Comparison of ENCODE assay signal across 15 cellular contexts in the genomic region with DNA sequence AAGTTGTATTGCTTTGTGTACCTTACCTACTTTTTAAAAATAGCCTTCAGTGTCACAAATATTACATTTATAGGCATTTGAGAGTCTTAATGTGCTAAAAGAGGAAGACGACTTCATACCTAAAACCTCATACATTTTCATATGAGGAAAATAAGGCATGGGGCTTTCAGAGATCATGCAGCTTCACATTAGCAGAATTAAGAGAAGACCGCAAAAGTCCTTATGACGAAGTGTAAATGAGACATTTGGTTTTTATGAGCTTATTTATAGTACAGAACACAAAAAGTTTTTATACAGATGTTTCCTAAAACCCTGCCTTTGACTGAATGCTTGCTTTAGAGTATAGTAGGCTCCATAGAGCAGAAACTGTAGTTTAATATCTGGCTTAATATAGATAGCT. TPM values are rescaled to one million over a fixed set of nuclear protein-coding genes. Genes with fewer than 3 reads are reported as not detected.
DNase-seq lines count a peak whose midpoint lies in the region; ATAC-seq, FAIRE-seq and TF ChIP-seq lines count a peak whose summit lies in the region.
"Had no signal": no experiment of that assay in that cellular context is flagged by ENCODE, and none has a peak within 500 bp of the region (broad histone marks: within the 10 kb centered on the region; RNA-seq: fewer than 3 reads in every experiment).

No MANE protein-coding gene starts in this region.

- H2BK20ac ChIP-seq in H9 (ENCODE audit: low read depth, low read length, poor library complexity, severe bottlenecking): no peak overlapping the region

- H3K9ac ChIP-seq in H9 (ENCODE audit: extremely low read depth, insufficient read length, low read length): no peak overlapping the region

- H2BK12ac ChIP-seq in H9 (ENCODE audit: insufficient read length, low read depth, low read length): no peak overlapping the region

- no peak overlapping the region for H4K8ac ChIP-seq in H9 (replicated peaks; ENCODE audit: insufficient read length, low read depth, low read length)

- ATAC-seq in HG02759 (IDR thresholded peaks at IDR 0.05; ENCODE audit: unreplicated experiment) (peak; percentile 87), HG03565 (IDR thresholded peaks at IDR 0.05; ENCODE audit: unreplicated experiment) (peak; percentile 88)
- no peak for ATAC-seq in natural killer cell treated with Interleukin-12 subunit alpha and Interleukin-12 subunit beta and Interleukin-15 and Interleukin-18, amount 100 ng/mL, for 72 hours
- ATAC-seq: body of pancreas had no signal

- H3K27me3 Mint-ChIP-seq in H9 (ENCODE audit: low read depth): no peaks in the 10 kb centered on the region
- H3K27me3 Mint-ChIP-seq in natural killer cell treated with Interleukin-12 subunit alpha and Interleukin-12 subunit beta and Interleukin-15 and Interleukin-18, amount 100 ng/mL, for 72 hours: no peaks in the 10 kb centered on the region

- H3K4me1 Mint-ChIP-seq in H9: no peaks in the 10 kb centered on the region
- no peaks in the 10 kb centered on the region for H3K4me1 Mint-ChIP-seq in natural killer cell treated with Interleukin-12 subunit alpha and Interleukin-12 subunit beta and Interleukin-15 and Interleukin-18, amount 100 ng/mL, for 72 hours (ENCODE audit: low read depth in 2 of 2)

- H2BK15ac ChIP-seq in H9 (ENCODE audit: low read depth, low read length): no peak overlapping the region

- H3K4me2 ChIP-seq in H9 (ENCODE audit: insufficient read depth, insufficient read length, low read length): no peak overlapping the region

- no peak overlapping the region for H3T11ph ChIP-seq in H9 (ENCODE audit: low read length)

- H3K14ac ChIP-seq in H9 (ENCODE audit: insufficient read depth, low read length): no peak overlapping the region

- no peak overlapping the region for H2BK5ac ChIP-seq in H9 (ENCODE audit: insufficient read length, low read length)

- no peak overlapping the region for H3K23ac ChIP-seq in H9 (ENCODE audit: insufficient read length, low read depth, low read length)

- no peaks in the 10 kb centered on the region for H3K79me1 ChIP-seq in H9 (ENCODE audit: insufficient read depth, low read depth, low read length, poor library complexity, severe bottlenecking)

- H3K9me3 ChIP-seq in H9 (ENCODE audit: control insufficient read depth, low read depth, low read length): no peaks in the 10 kb centered on the region
- H3K9me3 ChIP-seq: body of pancreas, thoracic aorta had no signal

- no peak overlapping the region for H4K5ac ChIP-seq in H9 (ENCODE audit: insufficient read length, low read depth, low read length)

- H3K27ac Mint-ChIP-seq in H9: no peak overlapping the region
- no peak overlapping the region for H3K27ac Mint-ChIP-seq in natural killer cell treated with Interleukin-12 subunit alpha and Interleukin-12 subunit beta and Interleukin-15 and Interleukin-18, amount 100 ng/mL, for 72 hours

- DNase-seq in GM12864 (ENCODE audit: low read depth) (peak; percentile 49), GM19239 (ENCODE audit: insufficient read length, low spot score) (no peak), H9 (no peak), SIG-M5 treated with dmso at 0.1 percent for 504 hours (lab: John Stamatoyannopoulos, UW; ENCODE audit: unreplicated experiment) (no peak)
- no peak for DNase-seq in effector CD4-positive, alpha-beta T cell
- DNase-seq in natural killer cell treated with Interleukin-12 subunit alpha and Interleukin-12 subunit beta and Interleukin-15 and Interleukin-18, amount 100 ng/mL, for 72 hours (ENCODE audit: low spot score): no peak
- DNase-seq: activated T-cell treated with anti-CD3 and anti-CD28 coated beads, Interleukin-2, amount 50 U/mL, for 1 hour; body of pancreas; IMR-90; mammary epithelial cell; T1000 had no signal

- peak; percentile 59 for FAIRE-seq in GM19239 (lab: Jason Lieb, UNC)
- FAIRE-seq: RCC 7860 had no signal

- no peaks in the 10 kb centered on the region for H3K4me1 ChIP-seq in H9 (ENCODE audit: insufficient read depth, low read length)
- H3K4me1 ChIP-seq: body of pancreas had no signal

- H2AFZ ChIP-seq in H9 (ENCODE audit: low read length): no peak overlapping the region

- H3K18ac ChIP-seq in H9 (ENCODE audit: insufficient read length, low read depth, low read length): no peak overlapping the region

- H3K27ac ChIP-seq in H9 (ENCODE audit: insufficient read length, low read depth, low read length): no peak overlapping the region
- H3K27ac ChIP-seq: body of pancreas, thoracic aorta had no signal

- no peaks in the 10 kb centered on the region for H3K27me3 ChIP-seq in H9 (ENCODE audit: insufficient read depth, low read length)
- H3K27me3 ChIP-seq: body of pancreas had no signal

- no CpG with 5 or more reads among the region's 3 CpGs for WGBS in H9 (ENCODE audit: extremely low coverage, insufficient read length, low lambda C conversion rate)

- no peaks in the 10 kb centered on the region for H3K23me2 ChIP-seq in H9 (ENCODE audit: insufficient read length, low read depth, low read length, poor library complexity, severe bottlenecking)

- no peak overlapping the region for H2BK120ac ChIP-seq in H9 (ENCODE audit: low read depth, low read length, poor library complexity, severe bottlenecking)

- H3K56ac ChIP-seq in H9 (ENCODE audit: insufficient read length, low read depth, low read length): no peak overlapping the region

- no peak overlapping the region for H3K4me3 ChIP-seq in GM12864 (ENCODE audit: low read depth, low read length)
- H3K4me3 ChIP-seq: body of pancreas, thoracic aorta had no signal

- H4K20me1 ChIP-seq in H9 (ENCODE audit: control insufficient read depth, insufficient read depth, insufficient read length): no peaks in the 10 kb centered on the region

- no peaks in the 10 kb centered on the region for H3K79me2 ChIP-seq in H9 (ENCODE audit: insufficient read depth, low read length)

- no peak overlapping the region for H4K91ac ChIP-seq in H9 (ENCODE audit: insufficient read length, low read depth, low read length)

- no peak for TF ChIP-seq CTCF in GM12864 (IDR thresholded peaks at IDR 0.05; ENCODE audit: low read depth, low read length, missing control alignments)
- TF ChIP-seq CTCF in H9 (conservative IDR thresholded peaks at IDR 0.05): no peak

- no peak overlapping the region for H3K4me3 Mint-ChIP-seq in H9
- H3K4me3 Mint-ChIP-seq in natural killer cell treated with Interleukin-12 subunit alpha and Interleukin-12 subunit beta and Interleukin-15 and Interleukin-18, amount 100 ng/mL, for 72 hours: no peak overlapping the region

- H2AK5ac ChIP-seq in H9 (ENCODE audit: insufficient read length, low read length): no peak overlapping the region

- no peak overlapping the region for H3K4ac ChIP-seq in H9 (ENCODE audit: low read depth, low read length)

- H3K9me3 Mint-ChIP-seq in H9: no peaks in the 10 kb centered on the region
- no peaks in the 10 kb centered on the region for H3K9me3 Mint-ChIP-seq in natural killer cell treated with Interleukin-12 subunit alpha and Interleukin-12 subunit beta and Interleukin-15 and Interleukin-18, amount 100 ng/mL, for 72 hours

- peaks cover 21 to 75% (median 58%) of the 10 kb centered on the region in 3 experiments; a peak in 6 of 7 replicates for H3K36me3 Mint-ChIP-seq in H9 (ENCODE audit: insufficient read depth in 1 of 3, low read depth in 3 of 3)
- H3K36me3 Mint-ChIP-seq in natural killer cell treated with Interleukin-12 subunit alpha and Interleukin-12 subunit beta and Interleukin-15 and Interleukin-18, amount 100 ng/mL, for 72 hours: peaks cover 13% of the 10 kb centered on the region

RNA-seq across cellular contexts. Expression of gene CCDC138, which starts 10.1 kb away (rescaled TPM):
- total RNA-seq in H9 (2021): 31.4 and 32.7 TPM in 2 replicates
- 10 to 100 TPM in 1 of 2 donors, 1 to 10 TPM in 1; 7.7 to 15.8 TPM for total RNA-seq in natural killer cell treated with Interleukin-12 subunit alpha and Interleukin-12 subunit beta and Interleukin-15 and Interleukin-18, amount 100 ng/mL, for 72 hours

RNA-seq across cellular contexts. Expression of gene RANBP2, which starts 57.2 kb away (rescaled TPM):
- total RNA-seq in H9 (2021): 87.2 and 91.4 TPM in 2 replicates
- 10 to 100 TPM; 58.0 to 79.3 TPM for total RNA-seq in natural killer cell treated with Interleukin-12 subunit alpha and Interleukin-12 subunit beta and Interleukin-15 and Interleukin-18, amount 100 ng/mL, for 72 hours

Comparison
In these comparisons a context has a peak if more than half of its experiments do, and no peak if none do; other contexts are left out.
1. ATAC-seq: peak in HG02759 (single experiment) and HG03565 (single experiment); none in natural killer cell treated with Interleukin-12 subunit alpha and Interleukin-12 subunit beta and Interleukin-15 and Interleukin-18, amount 100 ng/mL, for 72 hours (0 of 2).